ENCODE assay signal across 8 cellular contexts in the genomic region with DNA sequence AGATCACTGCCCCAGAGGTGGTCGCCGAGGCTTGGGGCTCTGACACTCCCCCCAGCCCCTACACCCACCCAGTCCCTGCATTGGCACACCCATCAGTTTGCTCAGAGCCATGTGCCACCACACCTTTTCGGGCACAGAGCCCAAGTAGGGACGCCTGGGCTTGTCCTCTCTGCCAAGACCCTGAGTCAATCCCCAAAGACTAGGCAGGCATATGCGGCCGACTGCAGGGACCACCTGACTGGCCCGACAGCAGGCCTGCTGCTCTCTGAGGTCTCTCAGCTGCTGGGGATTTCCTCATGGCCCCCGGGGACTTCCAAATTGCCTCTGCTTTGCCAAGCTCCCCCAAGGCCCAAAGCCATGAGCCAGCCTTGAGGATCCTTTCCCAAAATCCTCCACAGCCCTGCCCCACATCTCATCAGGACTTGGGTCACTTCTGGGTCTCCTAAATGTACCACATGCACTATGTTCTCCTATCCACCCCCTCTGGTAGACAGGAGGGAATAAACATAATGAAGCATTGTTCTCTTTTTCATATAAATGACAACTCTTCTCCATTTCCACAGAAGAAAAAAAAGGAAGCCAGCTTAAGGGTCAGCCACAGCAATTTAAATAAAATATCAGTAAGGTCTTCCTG. TPM values are rescaled to one million over a fixed set of nuclear protein-coding genes. Genes with fewer than 3 reads are reported as not detected.
DNase-seq lines count a peak whose midpoint lies in the region; ATAC-seq, FAIRE-seq and TF ChIP-seq lines count a peak whose summit lies in the region.

No MANE protein-coding gene starts in this region.

- FAIRE-seq in urothelium cell line (lab: Jason Lieb, UNC): no peak

- peak overlapping the region; percentile 68 for H3K9ac ChIP-seq in OCI-LY3 (ENCODE audit: low read length)

- H3K27me3 ChIP-seq in OCI-LY3 (ENCODE audit: low read depth, low read length): no peaks in the 10 kb centered on the region
- no peaks in the 10 kb centered on the region for H3K27me3 ChIP-seq in osteoblast (ENCODE audit: insufficient read depth, low read length)

- no peaks in the 10 kb centered on the region for H3K36me3 Mint-ChIP-seq in activated T-cell treated with anti-CD3 and anti-CD28 coated beads, Interleukin-2, amount 50 U/mL, for 4 hours (ENCODE audit: insufficient read depth)
- H3K36me3 Mint-ChIP-seq in endothelial cell (ENCODE audit: low read depth, unreplicated experiment): peaks cover 20% of the 10 kb centered on the region

- DNase-seq in activated T-cell treated with anti-CD3 and anti-CD28 coated beads, Interleukin-2, amount 50 U/mL, for 4 hours: no peak
- DNase-seq in activated T-cell treated with anti-CD3 and anti-CD28 coated beads, Interleukin-2, amount 50 U/mL, for 48 hours: no peak
- DNase-seq in endothelial cell (ENCODE audit: low spot score) (no peak), osteoblast (ENCODE audit: insufficient read length, low spot score, missing footprints) (peak; percentile 73), mesenteric fat pad (ENCODE audit: low spot score) (no peak), urothelium cell line (ENCODE audit: low spot score) (no peak)
- no peak for DNase-seq in stimulated activated CD4-positive, alpha-beta T cell treated with anti-CD3 and anti-CD28 coated beads, Interleukin-4, amount 100 ng/mL, for 4 hours

- TF ChIP-seq CTCF in OCI-LY3 (IDR thresholded peaks at IDR 0.05; ENCODE audit: low read depth, low read length) (no peak), endothelial cell (IDR thresholded peaks at IDR 0.05; ENCODE audit: unreplicated experiment) (no peak), osteoblast (IDR thresholded peaks at IDR 0.05; ENCODE audit: extremely low read depth, low read depth, low read length) (no peak)

- no peaks in the 10 kb centered on the region for H4K20me1 ChIP-seq in OCI-LY3 (ENCODE audit: insufficient read depth, low read length)
- no peaks in the 10 kb centered on the region for H4K20me1 ChIP-seq in osteoblast (ENCODE audit: insufficient read depth, low read length)

- H3K9me3 ChIP-seq in OCI-LY3 (ENCODE audit: insufficient read depth, low read length): no peaks in the 10 kb centered on the region
- H3K9me3 ChIP-seq in osteoblast (ENCODE audit: low read depth, low read length): no peaks in the 10 kb centered on the region

- no peak for ATAC-seq in activated T-cell treated with anti-CD3 and anti-CD28 coated beads, Interleukin-2, amount 50 U/mL, for 4 hours

- H3K27ac ChIP-seq in OCI-LY3 (ENCODE audit: low read length) (peak overlapping the region; percentile 57), osteoblast (ENCODE audit: low read depth, low read length) (peak overlapping the region; percentile 52)

- peak overlapping the region; percentile 78 for H3K4me3 Mint-ChIP-seq in activated T-cell treated with anti-CD3 and anti-CD28 coated beads, Interleukin-2, amount 50 U/mL, for 4 hours
- H3K4me3 Mint-ChIP-seq in endothelial cell (ENCODE audit: unreplicated experiment): peak overlapping the region; percentile 34

- no peaks in the 10 kb centered on the region for H3K27me3 Mint-ChIP-seq in activated T-cell treated with anti-CD3 and anti-CD28 coated beads, Interleukin-2, amount 50 U/mL, for 4 hours (ENCODE audit: low read depth)
- peaks cover 14% of the 10 kb centered on the region for H3K27me3 Mint-ChIP-seq in endothelial cell (ENCODE audit: unreplicated experiment)

- H3K9me3 Mint-ChIP-seq in activated T-cell treated with anti-CD3 and anti-CD28 coated beads, Interleukin-2, amount 50 U/mL, for 4 hours: no peaks in the 10 kb centered on the region
- no peaks in the 10 kb centered on the region for H3K9me3 Mint-ChIP-seq in endothelial cell (ENCODE audit: unreplicated experiment)

- peak overlapping the region; percentile 48 for H3K27ac Mint-ChIP-seq in endothelial cell (ENCODE audit: unreplicated experiment)

- peak overlapping the region; percentile 81 for H3K4me2 ChIP-seq in OCI-LY3 (ENCODE audit: low read length)
- H3K4me2 ChIP-seq in osteoblast (ENCODE audit: insufficient read depth, low read length): peak overlapping the region; percentile 92

- H3K36me3 ChIP-seq in OCI-LY3 (replicated peaks; ENCODE audit: low read depth, low read length) (no peaks in the 10 kb centered on the region), osteoblast (ENCODE audit: insufficient read depth, low read length) (no peaks in the 10 kb centered on the region)

- peaks cover 47% of the 10 kb centered on the region for H3K4me1 Mint-ChIP-seq in activated T-cell treated with anti-CD3 and anti-CD28 coated beads, Interleukin-2, amount 50 U/mL, for 4 hours (ENCODE audit: low read depth)
- peaks cover 48% of the 10 kb centered on the region for H3K4me1 Mint-ChIP-seq in endothelial cell (ENCODE audit: unreplicated experiment)

- no peaks in the 10 kb centered on the region for H3K79me2 ChIP-seq in OCI-LY3 (ENCODE audit: low read length)
- no peaks in the 10 kb centered on the region for H3K79me2 ChIP-seq in osteoblast (ENCODE audit: insufficient read depth, low read length)

- 0 out of 2 replicates have a peak overlapping the region, but pooled peaks have one; percentile 14 for H2AFZ ChIP-seq in OCI-LY3 (ENCODE audit: low read depth, low read length)
- peak overlapping the region; percentile 53 for H2AFZ ChIP-seq in osteoblast (ENCODE audit: low read length)

- peak overlapping the region; percentile 77 for H3K4me3 ChIP-seq in OCI-LY3 (ENCODE audit: low read length)
- peak overlapping the region; percentile 72 for H3K4me3 ChIP-seq in osteoblast (ENCODE audit: insufficient read depth, low read length)

- H3K4me1 ChIP-seq in OCI-LY3 (ENCODE audit: low read length) (peaks cover 41% of the 10 kb centered on the region), osteoblast (ENCODE audit: insufficient read depth, low read length) (peaks cover 26% of the 10 kb centered on the region)

RNA-seq across cellular contexts. Expression of gene MYO18A, which starts 30.6 kb away (rescaled TPM):
- 10 to 100 TPM; 24.2 to 24.3 (median 24.2) TPM for total RNA-seq in activated T-cell treated with anti-CD3 and anti-CD28 coated beads, Interleukin-2, amount 50 U/mL, for 4 hours
- total RNA-seq in endothelial cell (ENCODE audit: unreplicated experiment) (79.9 TPM), osteoblast (28.6 and 39.8 TPM in 2 replicates), mesenteric fat pad (48.6 TPM)
